In the genomic region with DNA sequence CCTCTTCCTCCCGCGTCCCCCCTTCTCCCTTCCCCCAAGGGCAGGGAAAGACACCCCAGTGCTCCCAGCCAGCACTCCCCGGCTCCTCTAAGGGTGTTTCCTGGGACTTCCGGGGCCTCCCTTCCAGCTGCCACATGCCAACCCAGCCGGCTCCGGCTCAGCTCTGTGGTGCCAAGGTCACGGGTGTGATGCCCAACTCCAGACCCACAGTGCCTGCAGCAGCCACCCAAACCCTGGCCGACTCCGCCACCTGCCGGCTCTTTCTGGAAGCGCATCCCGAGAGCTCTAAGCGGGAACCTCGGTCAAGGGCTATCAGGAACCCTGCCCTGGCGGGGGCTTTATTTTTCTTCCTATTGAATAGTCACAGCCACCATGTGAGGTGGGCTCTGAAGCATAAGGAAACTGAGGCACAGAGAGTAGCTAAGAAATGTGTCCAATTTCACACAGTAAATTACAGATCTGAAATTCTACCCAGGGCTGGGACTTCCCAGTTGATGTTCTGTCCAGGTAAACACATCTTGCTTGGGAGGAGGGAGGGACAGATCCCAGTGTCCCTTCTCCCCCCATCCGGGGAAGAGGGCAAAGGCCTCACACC, we compare ENCODE assay signal across 9 cellular contexts. TPM values are rescaled to one million over a fixed set of nuclear protein-coding genes. Genes with fewer than 3 reads are reported as not detected.
A peak's percentile ranks its signal among the peaks of the same experiment; 100 is the strongest.
DNase-seq lines count a peak whose midpoint lies in the region; ATAC-seq and TF ChIP-seq lines count a peak whose summit lies in the region.
"Had no signal": no experiment of that assay in that cellular context is flagged by ENCODE, and none has a peak within 500 bp of the region (broad histone marks: within the 10 kb centered on the region; RNA-seq: fewer than 3 reads in every experiment).

No MANE protein-coding gene starts in this region.

- H3K9me3 ChIP-seq in neural progenitor cell (ENCODE audit: low read depth) (no peaks in the 10 kb centered on the region), stomach (no peaks in the 10 kb centered on the region)

- no peak for TF ChIP-seq EP300 in stomach (IDR thresholded peaks at IDR 0.05)

- H3K27me3 Mint-ChIP-seq in activated T-helper 1 cell treated with anti-CD3 and anti-CD28 coated beads, Interleukin-12 subunit alpha, Interleukin-12 subunit beta, Interleukin-2, Interleukin-4 antibody, amounts not matched to agents 30 ng/mL and 10 ng/mL and 1 ng/mL, durations not matched to agents 14 hours and 24 hours and 36 hours (ENCODE audit: insufficient read depth): peaks cover 60% of the 10 kb centered on the region
- H3K27me3 Mint-ChIP-seq in neural progenitor cell (ENCODE audit: insufficient read depth, low read depth): peaks cover 57% of the 10 kb centered on the region

- no peak for ATAC-seq in GM18861 (IDR thresholded peaks at IDR 0.05; ENCODE audit: unreplicated experiment)

- no peak overlapping the region for H3K27ac Mint-ChIP-seq in activated T-helper 1 cell treated with anti-CD3 and anti-CD28 coated beads, Interleukin-12 subunit alpha, Interleukin-12 subunit beta, Interleukin-2, Interleukin-4 antibody, amounts not matched to agents 30 ng/mL and 10 ng/mL and 1 ng/mL, durations not matched to agents 14 hours and 24 hours and 36 hours
- no peak overlapping the region for H3K27ac Mint-ChIP-seq in neural progenitor cell

- intact Hi-C loops in activated T-helper 1 cell treated with anti-CD3 and anti-CD28 coated beads, Interleukin-12 subunit alpha, Interleukin-12 subunit beta, Interleukin-2, Interleukin-4 antibody, amounts not matched to agents 30 ng/mL and 10 ng/mL and 1 ng/mL, durations not matched to agents 14 hours and 24 hours and 36 hours (cut with micrococcal nuclease): loop anchor here (1.0 to 10.0 kb wide), 3 partner anchors 11 to 419 kb away; a partner anchor contains a TSS
- intact Hi-C loops in stomach (cut with DNase I; ENCODE audit: low total_unique reads): no loop called here

- peaks cover 27% of the 10 kb centered on the region for H3K4me1 Mint-ChIP-seq in activated T-helper 1 cell treated with anti-CD3 and anti-CD28 coated beads, Interleukin-12 subunit alpha, Interleukin-12 subunit beta, Interleukin-2, Interleukin-4 antibody, amounts not matched to agents 30 ng/mL and 10 ng/mL and 1 ng/mL, durations not matched to agents 14 hours and 24 hours and 36 hours (ENCODE audit: low read depth)
- H3K4me1 Mint-ChIP-seq in neural progenitor cell: peaks cover 27% of the 10 kb centered on the region

- no peak overlapping the region for H3K4me3 Mint-ChIP-seq in activated T-helper 1 cell treated with anti-CD3 and anti-CD28 coated beads, Interleukin-12 subunit alpha, Interleukin-12 subunit beta, Interleukin-2, Interleukin-4 antibody, amounts not matched to agents 30 ng/mL and 10 ng/mL and 1 ng/mL, durations not matched to agents 14 hours and 24 hours and 36 hours
- no peak overlapping the region for H3K4me3 Mint-ChIP-seq in neural progenitor cell

- H3K9me3 Mint-ChIP-seq in activated T-helper 1 cell treated with anti-CD3 and anti-CD28 coated beads, Interleukin-12 subunit alpha, Interleukin-12 subunit beta, Interleukin-2, Interleukin-4 antibody, amounts not matched to agents 30 ng/mL and 10 ng/mL and 1 ng/mL, durations not matched to agents 14 hours and 24 hours and 36 hours: no peaks in the 10 kb centered on the region
- no peaks in the 10 kb centered on the region for H3K9me3 Mint-ChIP-seq in neural progenitor cell

- no peak overlapping the region for H3K9ac ChIP-seq in neural progenitor cell

- H3K36me3 ChIP-seq in neural progenitor cell (no peaks in the 10 kb centered on the region), stomach (no peaks in the 10 kb centered on the region)

- peaks cover 90% of the 10 kb centered on the region for H3K27me3 ChIP-seq in neural progenitor cell
- H3K27me3 ChIP-seq in stomach: peaks cover 10 to 66% (median 37%) of the 10 kb centered on the region in 3 donors

- DNase-seq in ELR (ENCODE audit: low read depth) (peak; percentile 75), KG1 (lab: John Stamatoyannopoulos, UW) (peak; percentile 52), RPMI8226 (peak; percentile 87), fibroblast of pulmonary artery (ENCODE audit: low read depth) (peak; percentile 61), neural progenitor cell (ENCODE audit: low spot score) (peak; percentile 78), stomach (peak; percentile 93)
- peak; percentile 77 for DNase-seq in activated T-helper 1 cell treated with anti-CD3 and anti-CD28 coated beads, Interleukin-12 subunit alpha, Interleukin-12 subunit beta, Interleukin-2, Interleukin-4 antibody, amounts not matched to agents 30 ng/mL and 10 ng/mL and 1 ng/mL, durations not matched to agents 14 hours and 24 hours and 36 hours (ENCODE audit: low spot score)

- H4K20me1 ChIP-seq in neural progenitor cell (ENCODE audit: low read depth): peaks cover 16% of the 10 kb centered on the region

- no peak overlapping the region for H2AFZ ChIP-seq in neural progenitor cell (replicated peaks)

- peak; percentile 93 for TF ChIP-seq CTCF in fibroblast of pulmonary artery (IDR thresholded peaks at IDR 0.05; ENCODE audit: low read length, missing control alignments)
- TF ChIP-seq CTCF in neural progenitor cell (IDR thresholded peaks at IDR 0.05): peak; percentile 86
- peak in 5 of 7 experiments; percentile 88 to 95 (median 92) for TF ChIP-seq CTCF in stomach (IDR thresholded peaks at IDR 0.05)

- H3F3A ChIP-seq in neural progenitor cell (ENCODE audit: low read depth): peaks cover 16% of the 10 kb centered on the region

- no peaks in the 10 kb centered on the region for H3K36me3 Mint-ChIP-seq in activated T-helper 1 cell treated with anti-CD3 and anti-CD28 coated beads, Interleukin-12 subunit alpha, Interleukin-12 subunit beta, Interleukin-2, Interleukin-4 antibody, amounts not matched to agents 30 ng/mL and 10 ng/mL and 1 ng/mL, durations not matched to agents 14 hours and 24 hours and 36 hours (ENCODE audit: low read depth)
- no peaks in the 10 kb centered on the region for H3K36me3 Mint-ChIP-seq in neural progenitor cell

- H3K4me2 ChIP-seq in neural progenitor cell: no peak overlapping the region

- no peak overlapping the region for H3K4me3 ChIP-seq in fibroblast of pulmonary artery (replicated peaks; ENCODE audit: low read depth, low read length)
- no peak overlapping the region for H3K4me3 ChIP-seq in neural progenitor cell
- H3K4me3 ChIP-seq in stomach: no peak overlapping the region

- H3K27ac ChIP-seq in neural progenitor cell (no peak overlapping the region), stomach (no peak overlapping the region)
- H3K27ac ChIP-seq: epithelial cell of prostate had no signal

- H3K4me1 ChIP-seq in neural progenitor cell (peaks cover 22% of the 10 kb centered on the region), stomach (peaks cover 11 to 50% (median 47%) of the 10 kb centered on the region in 4 donors)

- no peaks in the 10 kb centered on the region for H3K79me2 ChIP-seq in neural progenitor cell (ENCODE audit: low read depth)

- no peak for TF ChIP-seq POLR2A in stomach (IDR thresholded peaks at IDR 0.05)

- WGBS in stomach, 5 donors: 2 to 7% (median 5%) methylated on average over 16 of the region's 16 CpGs

RNA-seq across cellular contexts. Expression of a gene that starts 3.3 kb away (rescaled TPM):
- total RNA-seq in activated T-helper 1 cell treated with anti-CD3 and anti-CD28 coated beads, Interleukin-12 subunit alpha, Interleukin-12 subunit beta, Interleukin-2, Interleukin-4 antibody, amounts not matched to agents 30 ng/mL and 10 ng/mL and 1 ng/mL, durations not matched to agents 14 hours and 24 hours and 36 hours: not detected in 2 replicates
- 0.90 TPM in 1 of 2 replicates, not detected in the other for total RNA-seq in neural progenitor cell (ENCODE audit: low replicate concordance)
- total RNA-seq in stomach: 100 to 1,000 TPM in 1 of 5 donors, 10 to 100 TPM in 2, 1 to 10 TPM in 1, under 1 TPM in 1; 0.58 to 279 (median 11.0) TPM
- 10 to 100 TPM in 1 of 3 donors, 1 to 10 TPM in 2; 5.0 to 20.9 (median 9.5) TPM for polyA plus RNA-seq in stomach

RNA-seq across cellular contexts. Expression of a gene that starts 13.5 kb away (rescaled TPM):
- 54.7 and 65.3 TPM in 2 replicates for total RNA-seq in activated T-helper 1 cell treated with anti-CD3 and anti-CD28 coated beads, Interleukin-12 subunit alpha, Interleukin-12 subunit beta, Interleukin-2, Interleukin-4 antibody, amounts not matched to agents 30 ng/mL and 10 ng/mL and 1 ng/mL, durations not matched to agents 14 hours and 24 hours and 36 hours
- total RNA-seq in neural progenitor cell (ENCODE audit: low replicate concordance) (21.5 and 54.9 TPM in 2 replicates), stomach (1,000 to 10,000 TPM in 1 of 5 donors, 100 to 1,000 TPM in 1, 10 to 100 TPM in 3; 26.4 to 1,091 (median 72.1) TPM)
- 10 to 100 TPM; 28.1 to 53.5 (median 30.8) TPM for polyA plus RNA-seq in stomach

RNA-seq across cellular contexts. Expression of a gene that starts 15.7 kb away (rescaled TPM):
- total RNA-seq in activated T-helper 1 cell treated with anti-CD3 and anti-CD28 coated beads, Interleukin-12 subunit alpha, Interleukin-12 subunit beta, Interleukin-2, Interleukin-4 antibody, amounts not matched to agents 30 ng/mL and 10 ng/mL and 1 ng/mL, durations not matched to agents 14 hours and 24 hours and 36 hours: not detected in 2 replicates
- total RNA-seq in neural progenitor cell (ENCODE audit: low replicate concordance): not detected in 2 replicates
- total RNA-seq in stomach: not detected
- polyA plus RNA-seq in stomach: under 1 TPM; 0.03 to 0.31 (median 0.25) TPM

RNA-seq across cellular contexts. Expression of a gene that starts 41.7 kb away (rescaled TPM):
- total RNA-seq in activated T-helper 1 cell treated with anti-CD3 and anti-CD28 coated beads, Interleukin-12 subunit alpha, Interleukin-12 subunit beta, Interleukin-2, Interleukin-4 antibody, amounts not matched to agents 30 ng/mL and 10 ng/mL and 1 ng/mL, durations not matched to agents 14 hours and 24 hours and 36 hours: 0.96 and 1.4 TPM in 2 replicates
- total RNA-seq in neural progenitor cell (ENCODE audit: low replicate concordance) (0.19 and 1.3 TPM in 2 replicates), stomach (1 to 10 TPM in 1 of 5 donors, under 1 TPM in 2, not detected in 2; 0.89 to 4.3 (median 0.92) TPM)
- 10 to 100 TPM in 1 of 3 donors, 1 to 10 TPM in 1, under 1 TPM in 1; 0.88 to 14.1 (median 3.5) TPM for polyA plus RNA-seq in stomach

RNA-seq across cellular contexts. Expression of a gene that starts 44.8 kb away (rescaled TPM):
- not detected in 2 replicates for total RNA-seq in activated T-helper 1 cell treated with anti-CD3 and anti-CD28 coated beads, Interleukin-12 subunit alpha, Interleukin-12 subunit beta, Interleukin-2, Interleukin-4 antibody, amounts not matched to agents 30 ng/mL and 10 ng/mL and 1 ng/mL, durations not matched to agents 14 hours and 24 hours and 36 hours
- total RNA-seq in neural progenitor cell (ENCODE audit: low replicate concordance) (0.28 TPM in 1 of 2 replicates, not detected in the other), stomach (1 to 10 TPM in 2 of 5 donors, under 1 TPM in 1, not detected in 2; 0.45 to 9.0 (median 2.9) TPM)
- polyA plus RNA-seq in stomach: 10 to 100 TPM in 2 of 3 donors, 1 to 10 TPM in 1; 5.3 to 16.6 (median 13.0) TPM
